ENCODE assay signal across 18 cellular contexts in genomic region chr11:75374646-75375045, GRCh38. TPM values are rescaled to one million over a fixed set of nuclear protein-coding genes. Genes with fewer than 3 reads are reported as not detected.
DNase-seq lines count a peak whose midpoint lies in the region; ATAC-seq and TF ChIP-seq lines count a peak whose summit lies in the region.
"Had no signal": no experiment of that assay in that cellular context is flagged by ENCODE, and none has a peak within 500 bp of the region (broad histone marks: within the 10 kb centered on the region; RNA-seq: fewer than 3 reads in every experiment).

No MANE protein-coding gene starts in this region.

- H3K27ac ChIP-seq in VCaP (peak overlapping the region; percentile 70; the same call in 1 of the 2 replicates), neuronal stem cell (replicated peaks; ENCODE audit: low read length) (no peak overlapping the region)

- peak overlapping the region; percentile 44 for H3K23ac ChIP-seq in neuronal stem cell (ENCODE audit: low read depth, low read length, poor library complexity)

- H3K9me3 ChIP-seq in Caco-2 = peaks cover 1% of the 10 kb centered on the region; the same call in 1 of the 2 replicates
- H3K9me3 ChIP-seq in neuronal stem cell (replicated peaks in 1 of 2; ENCODE audit: control insufficient read depth in 2 of 2, insufficient read depth in 1 of 2, low read depth in 1 of 2, low read length in 2 of 2) = peaks cover 0 to 1% of the 10 kb centered on the region in 2 donors
- H3K9me3 ChIP-seq: BE2C had no signal

- CTCF ChIA-PET in Caco-2 (lab: Charles Lee) = interaction anchor here (0.7 to 1.6 kb wide), 4 partner anchors 23 to 193 kb away, joined by 3 to 6 read pairs (median 4); no protein-coding TSS in a partner anchor

- H3K27me3 ChIP-seq in Caco-2 (replicated peaks; ENCODE audit: control insufficient read depth, insufficient read depth, low read length) = no peaks in the 10 kb centered on the region
- peaks cover 0 to 8% (median 0%) of the 10 kb centered on the region in 3 experiments for H3K27me3 ChIP-seq in neuronal stem cell (ENCODE audit: control insufficient read depth in 3 of 3, insufficient read depth in 3 of 3, low read depth in 1 of 3, low read length in 3 of 3)
- H3K27me3 ChIP-seq: BE2C had no signal

- H3K4me2 ChIP-seq in neuronal stem cell (ENCODE audit: insufficient read depth, low read length, poor library complexity, severe bottlenecking) = no peak overlapping the region

- H3K4me3 Mint-ChIP-seq in Caco-2 (ENCODE audit: unreplicated experiment) = no peak overlapping the region
- H3K4me3 Mint-ChIP-seq: CD4-positive, CD25-positive, alpha-beta regulatory T cell; CD8-positive, alpha-beta memory T cell; H9; IgD-negative memory B cell had no signal

- WGBS in neuronal stem cell (ENCODE audit: extremely low coverage in 2 of 2, insufficient read length in 2 of 2, insufficient replicate concordance in 1 of 2), 2 donors = 100% methylated on average over 2 of the region's 4 CpGs

- peak overlapping the region; percentile 45 for H2BK15ac ChIP-seq in neuronal stem cell (ENCODE audit: low read length)

- POLR2A ChIA-PET in Caco-2 (lab: Charles Lee) = no interaction called here

- no peaks in the 10 kb centered on the region for H3K79me1 ChIP-seq in neuronal stem cell (ENCODE audit: low read depth, low read length)

- peaks cover 57% of the 10 kb centered on the region for H3K4me1 Mint-ChIP-seq in Caco-2 (ENCODE audit: low read depth, unreplicated experiment)

- no peak overlapping the region for H2AK5ac ChIP-seq in neuronal stem cell (ENCODE audit: low read depth, low read length)

- no peak overlapping the region for H4K91ac ChIP-seq in neuronal stem cell (ENCODE audit: low read depth, low read length, poor library complexity)

- no peak for ATAC-seq in GM19324 (IDR thresholded peaks at IDR 0.05; ENCODE audit: low FRiP score, unreplicated experiment)

- peak overlapping the region; percentile 76 for H3K18ac ChIP-seq in neuronal stem cell (ENCODE audit: low read length)

- intact Hi-C loops in Caco-2 (cut with micrococcal nuclease; ENCODE audit: unreplicated experiment) = loop anchor here (5.0 kb wide), 1 partner anchor 217 kb away; no protein-coding TSS in a partner anchor

- H3K9me3 Mint-ChIP-seq in Caco-2 (ENCODE audit: unreplicated experiment) = no peaks in the 10 kb centered on the region
- H3K9me3 Mint-ChIP-seq: CD4-positive, CD25-positive, alpha-beta regulatory T cell; H9; IgD-negative memory B cell had no signal

- H3K4me1 ChIP-seq in Caco-2 = peaks cover 72% of the 10 kb centered on the region
- H3K4me1 ChIP-seq in neuronal stem cell (ENCODE audit: control insufficient read depth in 2 of 2, insufficient read depth in 1 of 2, low read depth in 1 of 2, low read length in 2 of 2) = no peaks in the 10 kb centered on the region
- H3K4me1 ChIP-seq: BE2C had no signal

- H3K36me3 Mint-ChIP-seq in Caco-2 (ENCODE audit: insufficient read depth, unreplicated experiment) = peaks cover 14% of the 10 kb centered on the region
- H3K36me3 Mint-ChIP-seq: CD4-positive, CD25-positive, alpha-beta regulatory T cell; IgD-negative memory B cell had no signal

- no peak overlapping the region for H2BK5ac ChIP-seq in neuronal stem cell (ENCODE audit: low read length)

- peak overlapping the region; percentile 43 for H3K27ac Mint-ChIP-seq in Caco-2 (ENCODE audit: unreplicated experiment)
- H3K27ac Mint-ChIP-seq: CD4-positive, CD25-positive, alpha-beta regulatory T cell; CD8-positive, alpha-beta memory T cell; IgD-negative memory B cell had no signal

- H4K8ac ChIP-seq in neuronal stem cell (ENCODE audit: low read depth, low read length) = no peak overlapping the region

- no peak overlapping the region for H3K4ac ChIP-seq in neuronal stem cell (ENCODE audit: low read length)

- H3K27me3 Mint-ChIP-seq in Caco-2 (ENCODE audit: insufficient read depth, unreplicated experiment) = no peaks in the 10 kb centered on the region

- no peak overlapping the region for H2BK12ac ChIP-seq in neuronal stem cell (ENCODE audit: low read length)

- no peaks in the 10 kb centered on the region for H3K36me3 ChIP-seq in Caco-2 (ENCODE audit: control insufficient read depth, insufficient read depth, low read length)
- H3K36me3 ChIP-seq in neuronal stem cell (replicated peaks in 1 of 2; ENCODE audit: control insufficient read depth in 2 of 2, insufficient read depth in 2 of 2, low read length in 2 of 2) = no peaks in the 10 kb centered on the region
- H3K36me3 ChIP-seq: BE2C had no signal

- DNase-seq in Caco-2 (no peak), neuronal stem cell (ENCODE audit: low spot score) (no peak), GM03348 (ENCODE audit: low spot score) (no peak), cerebellar cortex (ENCODE audit: low spot score) (no peak)
- DNase-seq: ACHN; BE2C; C1 segment of cervical spinal cord; CD4-positive, CD25-positive, alpha-beta regulatory T cell; CD8-positive, alpha-beta memory T cell; COR-L47; DMS153; DMS79; GDM1; H9 had no signal

- TF ChIP-seq CTCF in Caco-2 (IDR thresholded peaks at IDR 0.05; ENCODE audit: insufficient read depth in 1 of 2, low read depth in 1 of 2, low read length in 1 of 2, severe bottlenecking in 1 of 2, unreplicated experiment in 1 of 2) (no peak), VCaP (conservative IDR thresholded peaks at IDR 0.05) (no peak)

- no peak overlapping the region for H2BK120ac ChIP-seq in neuronal stem cell (ENCODE audit: low read depth, low read length)

- H3K9ac ChIP-seq in neuronal stem cell (ENCODE audit: low read depth, low read length, poor library complexity) = no peak overlapping the region

- H3K4me3 ChIP-seq in Caco-2 (ENCODE audit: low read depth, low read length) (no peak overlapping the region), neuronal stem cell (ENCODE audit: low read length in 2 of 2) (no peak overlapping the region)

- H3K14ac ChIP-seq in neuronal stem cell (ENCODE audit: low read length) = no peak overlapping the region

- no peak overlapping the region for H2AFZ ChIP-seq in neuronal stem cell (ENCODE audit: low read length)

- BruUV-seq in Caco-2 (replicated peaks; lab: Mats Ljungman, UMichigan) = no TSS peak

RNA-seq across cellular contexts. Expression of gene ARRB1, which starts 23.2 kb away (rescaled TPM):
- 115 and 116 TPM in 2 replicates for total RNA-seq in Caco-2 (2022)
- 6.6 TPM for polyA plus RNA-seq in neuronal stem cell (2013, experiment 1 of 2)
- 6.3 TPM for polyA plus RNA-seq in neuronal stem cell (2013, experiment 2 of 2)

RNA-seq across cellular contexts. Expression of gene RPS3, which starts 24.7 kb away (rescaled TPM):
- total RNA-seq in Caco-2 (2022) = 6,280 and 6,333 TPM in 2 replicates
- polyA plus RNA-seq in neuronal stem cell (2013, experiment 1 of 2) = 5,741 TPM
- 5,744 TPM for polyA plus RNA-seq in neuronal stem cell (2013, experiment 2 of 2)

RNA-seq across cellular contexts. Expression of gene KLHL35, which starts 58.4 kb away (rescaled TPM):
- 46.0 and 51.4 TPM in 2 replicates for total RNA-seq in Caco-2 (2022)
- 1.2 TPM for polyA plus RNA-seq in neuronal stem cell (2013, experiment 1 of 2)
- polyA plus RNA-seq in neuronal stem cell (2013, experiment 2 of 2) = 1.5 TPM
- total RNA-seq: HepG2 had no signal
- polyA plus RNA-seq: HepG2 had no signal
